19 cellular contexts compared by ENCODE assay signal in the genomic region with DNA sequence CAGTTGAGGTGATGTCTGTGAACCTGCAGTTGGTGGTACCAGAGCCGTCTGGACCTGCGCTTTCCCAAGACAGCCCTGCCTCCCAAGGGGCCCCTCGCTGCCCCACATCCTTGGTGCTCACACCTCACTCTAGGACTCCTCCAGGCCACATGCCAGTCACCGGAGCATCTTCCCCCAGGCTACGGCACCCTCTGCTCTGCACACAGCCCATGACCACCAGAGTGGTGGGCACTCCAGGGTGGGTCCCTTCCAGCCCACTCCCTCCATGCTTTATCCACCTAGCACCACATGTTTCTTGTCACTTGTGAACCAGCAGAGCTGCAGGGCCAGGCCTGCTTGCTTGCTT.
A peak's percentile ranks its signal among the peaks of the same experiment; 100 is the strongest.
DNase-seq lines count a peak whose midpoint lies in the region; ATAC-seq and TF ChIP-seq lines count a peak whose summit lies in the region.
"Had no signal": no experiment of that assay in that cellular context is flagged by ENCODE, and none has a peak within 500 bp of the region (broad histone marks: within the 10 kb centered on the region; RNA-seq: fewer than 3 reads in every experiment).

No MANE protein-coding gene starts in this region.

- no TSS peak for BruUV-seq in Calu3 (replicated peaks; lab: Mats Ljungman, UMichigan)

- H3K9me3 Mint-ChIP-seq in Calu3 (ENCODE audit: low read depth, unreplicated experiment) (no peaks in the 10 kb centered on the region), chondrocyte (ENCODE audit: low read depth) (no peaks in the 10 kb centered on the region)
- H3K9me3 Mint-ChIP-seq in central memory CD8-positive, alpha-beta T cell, result no peaks in the 10 kb centered on the region
- no peaks in the 10 kb centered on the region for H3K9me3 Mint-ChIP-seq in naive thymus-derived CD4-positive, alpha-beta T cell
- H3K9me3 Mint-ChIP-seq: CD14-positive monocyte, HFFc6 had no signal

- no peak for TF ChIP-seq CTCF in Calu3 (IDR thresholded peaks at IDR 0.05; ENCODE audit: unreplicated experiment)
- no peak for TF ChIP-seq CTCF in chondrocyte (IDR thresholded peaks at IDR 0.05)

- ATAC-seq in central memory CD8-positive, alpha-beta T cell (replicated peaks; ENCODE audit: extremely low read depth, poor library complexity, severe bottlenecking), result no peak
- peak; percentile 26 for ATAC-seq in naive thymus-derived CD4-positive, alpha-beta T cell
- no peak for ATAC-seq in HG03108 (IDR thresholded peaks at IDR 0.05; ENCODE audit: unreplicated experiment)

- H3K4me3 Mint-ChIP-seq in Calu3 (ENCODE audit: low read depth, unreplicated experiment) (no peak overlapping the region), chondrocyte (ENCODE audit: unreplicated experiment) (no peak overlapping the region)
- no peak overlapping the region for H3K4me3 Mint-ChIP-seq in central memory CD8-positive, alpha-beta T cell
- no peak overlapping the region for H3K4me3 Mint-ChIP-seq in naive thymus-derived CD4-positive, alpha-beta T cell
- H3K4me3 Mint-ChIP-seq: HFFc6 had no signal

- no peaks in the 10 kb centered on the region for H3K27me3 ChIP-seq in BLaER1
- no peaks in the 10 kb centered on the region for H3K27me3 ChIP-seq in naive thymus-derived CD4-positive, alpha-beta T cell (ENCODE audit: control insufficient read depth in 2 of 2, insufficient read depth in 2 of 2, low read length in 2 of 2)

- no peaks in the 10 kb centered on the region for H3K4me1 Mint-ChIP-seq in Calu3 (ENCODE audit: low read depth, unreplicated experiment)
- H3K4me1 Mint-ChIP-seq in central memory CD8-positive, alpha-beta T cell, result no peaks in the 10 kb centered on the region
- peaks cover 0 to 2% (median 0%) of the 10 kb centered on the region in 7 donors for H3K4me1 Mint-ChIP-seq in naive thymus-derived CD4-positive, alpha-beta T cell
- peaks cover 3% of the 10 kb centered on the region for H3K4me1 Mint-ChIP-seq in chondrocyte (ENCODE audit: low read depth)
- H3K4me1 Mint-ChIP-seq: CD14-positive monocyte had no signal

- H3K9me3 ChIP-seq in BLaER1, result no peaks in the 10 kb centered on the region
- no peaks in the 10 kb centered on the region for H3K9me3 ChIP-seq in naive thymus-derived CD4-positive, alpha-beta T cell (ENCODE audit: control insufficient read depth in 2 of 3, low read length in 3 of 3)

- H3K4me3 ChIP-seq in BLaER1, result no peak overlapping the region
- H3K4me3 ChIP-seq in naive thymus-derived CD4-positive, alpha-beta T cell (ENCODE audit: low read length), result no peak overlapping the region

- POLR2A ChIA-PET in naive thymus-derived CD4-positive, alpha-beta T cell (lab: Charles Lee), result no interaction called here

- H3K36me3 Mint-ChIP-seq in Calu3 (ENCODE audit: insufficient read depth, unreplicated experiment) (peaks cover 15% of the 10 kb centered on the region), chondrocyte (ENCODE audit: low read depth) (peaks cover 36% of the 10 kb centered on the region)
- peaks cover 24% of the 10 kb centered on the region for H3K36me3 Mint-ChIP-seq in central memory CD8-positive, alpha-beta T cell (ENCODE audit: insufficient read depth)
- peaks cover 0 to 50% (median 14%) of the 10 kb centered on the region in 5 donors for H3K36me3 Mint-ChIP-seq in naive thymus-derived CD4-positive, alpha-beta T cell

- H3K9ac ChIP-seq in BLaER1, result no peak overlapping the region
- H3K9ac ChIP-seq: KMS-11 had no signal

- CTCF ChIA-PET in Calu3 (lab: Charles Lee), result no interaction called here
- CTCF ChIA-PET in naive thymus-derived CD4-positive, alpha-beta T cell (lab: Charles Lee), result no interaction called here

- H3K4me2 ChIP-seq in BLaER1, result no peak overlapping the region
- H3K4me2 ChIP-seq: KMS-11 had no signal

- peaks cover 18% of the 10 kb centered on the region for H4K20me1 ChIP-seq in BLaER1

- H3K27me3 Mint-ChIP-seq in Calu3 (ENCODE audit: unreplicated experiment) (no peaks in the 10 kb centered on the region), chondrocyte (ENCODE audit: low read depth) (no peaks in the 10 kb centered on the region)
- H3K27me3 Mint-ChIP-seq in central memory CD8-positive, alpha-beta T cell, result no peaks in the 10 kb centered on the region
- no peaks in the 10 kb centered on the region for H3K27me3 Mint-ChIP-seq in naive thymus-derived CD4-positive, alpha-beta T cell

- peak overlapping the region; percentile 4 for H3K27ac Mint-ChIP-seq in Calu3 (ENCODE audit: unreplicated experiment)
- peak overlapping the region; percentile 30 for H3K27ac Mint-ChIP-seq in central memory CD8-positive, alpha-beta T cell (ENCODE audit: low read depth)
- no peak overlapping the region for H3K27ac Mint-ChIP-seq in naive thymus-derived CD4-positive, alpha-beta T cell
- no peak overlapping the region for H3K27ac Mint-ChIP-seq in chondrocyte (ENCODE audit: unreplicated experiment)
- H3K27ac Mint-ChIP-seq: HFFc6 had no signal

- peaks cover 96% of the 10 kb centered on the region for H3K36me3 ChIP-seq in BLaER1
- H3K36me3 ChIP-seq in naive thymus-derived CD4-positive, alpha-beta T cell (ENCODE audit: control insufficient read depth in 2 of 3, insufficient read depth in 3 of 3, low read length in 3 of 3), result peaks cover 0 to 54% (median 0%) of the 10 kb centered on the region in 3 experiments

- H3K27ac ChIP-seq in BLaER1, result 0 out of 2 replicates have a peak overlapping the region, but pooled peaks have one; percentile 40
- H3K27ac ChIP-seq in naive thymus-derived CD4-positive, alpha-beta T cell (ENCODE audit: low read depth, low read length), result no peak overlapping the region
- H3K27ac ChIP-seq: KMS-11 had no signal

- DNase-seq in Calu3 (no peak), chondrocyte (ENCODE audit: low spot score) (no peak), NCI-H774 (lab: John Stamatoyannopoulos, UW) (no peak)
- DNase-seq in central memory CD8-positive, alpha-beta T cell (ENCODE audit: low spot score in 2 of 2), result no peak
- no peak for DNase-seq in naive thymus-derived CD4-positive, alpha-beta T cell
- no peak for DNase-seq in activated effector memory CD4-positive, alpha-beta T cell treated with anti-CD3 and anti-CD28 coated beads, Interleukin-2, amount 50 U/mL, for 16 hours
- DNase-seq: AML-193, GF-D8, HFFc6, MV-4-11, NCI-H187, NCI-H2107, NCI-H510A, NCI-H748 treated with DMSO at 0.1 percent for 48 hours, OCI-M1 had no signal

- H3K4me1 ChIP-seq in BLaER1, result no peaks in the 10 kb centered on the region
- no peaks in the 10 kb centered on the region for H3K4me1 ChIP-seq in naive thymus-derived CD4-positive, alpha-beta T cell (ENCODE audit: control insufficient read depth in 2 of 2, insufficient read depth in 2 of 2, low read length in 2 of 2)

- intact Hi-C loops in Calu3 (cut with micrococcal nuclease; ENCODE audit: unreplicated experiment), result no loop called here
- intact Hi-C loops in naive thymus-derived CD4-positive, alpha-beta T cell (cut with micrococcal nuclease), result loop anchor here in 1 of 2 donors (10.0 kb wide), 1 partner anchor 288 kb away; a partner anchor contains a TSS

Comparison
In these comparisons a context has a peak if more than half of its experiments do, and no peak if none do; other contexts are left out.
1. H3K27ac Mint-ChIP-seq: peak in Calu3 (single experiment) and central memory CD8-positive, alpha-beta T cell (single experiment); none in naive thymus-derived CD4-positive, alpha-beta T cell (0 of 9) and chondrocyte (single experiment).